22 cellular contexts compared by ENCODE assay signal in the genomic region with DNA sequence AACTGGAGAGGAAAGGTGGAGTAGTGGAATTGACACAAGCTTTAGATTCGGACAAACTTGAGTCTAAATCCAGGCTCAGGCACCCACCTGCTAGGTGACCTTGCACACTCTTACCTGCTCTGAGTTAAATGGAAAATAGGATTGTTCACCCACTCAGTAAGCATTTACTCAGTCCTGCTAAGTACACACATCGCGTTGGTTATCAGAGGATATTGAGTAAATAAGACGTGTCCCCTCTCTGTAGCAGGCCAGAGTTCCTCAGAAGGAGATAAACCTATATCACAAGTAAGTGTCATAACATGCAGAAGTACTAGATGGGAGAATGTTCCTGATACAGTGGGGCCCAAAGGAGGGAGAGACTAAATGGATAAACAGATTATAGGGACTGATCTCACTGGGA.
DNase-seq lines count a peak whose midpoint lies in the region; ATAC-seq and TF ChIP-seq lines count a peak whose summit lies in the region.
"Had no signal": no experiment of that assay in that cellular context is flagged by ENCODE, and none has a peak within 500 bp of the region (broad histone marks: within the 10 kb centered on the region; RNA-seq: fewer than 3 reads in every experiment).

No MANE protein-coding gene starts in this region.

- H3K4me1 ChIP-seq in gastroesophageal sphincter (peaks cover 0 to 38% (median 13%) of the 10 kb centered on the region in 3 donors), uterus (peaks cover 0 to 5% of the 10 kb centered on the region in 2 donors)
- H3K4me1 ChIP-seq: foreskin keratinocyte had no signal

- H3K4me3 ChIP-seq in WERI-Rb-1 (ENCODE audit: low read depth, low read length) (no peak overlapping the region), gastroesophageal sphincter (no peak overlapping the region), uterus (no peak overlapping the region)
- H3K4me3 ChIP-seq: colonic mucosa, K562, SK-N-MC, skin epidermis had no signal

- TF ChIP-seq POLR2A in gastroesophageal sphincter (IDR thresholded peaks at IDR 0.05) = no peak
- no peak for TF ChIP-seq POLR2A in uterus (IDR thresholded peaks at IDR 0.05)

- no peaks in the 10 kb centered on the region for H3K36me3 ChIP-seq in WERI-Rb-1
- H3K36me3 ChIP-seq in gastroesophageal sphincter = no peaks in the 10 kb centered on the region
- H3K36me3 ChIP-seq in uterus = no peaks in the 10 kb centered on the region
- H3K36me3 ChIP-seq: colonic mucosa had no signal

- H3K9me3 ChIP-seq in WERI-Rb-1 (ENCODE audit: severe bottlenecking) (peaks cover 8% of the 10 kb centered on the region), gastroesophageal sphincter (no peaks in the 10 kb centered on the region), uterus (no peaks in the 10 kb centered on the region)
- H3K9me3 ChIP-seq: colonic mucosa had no signal

- H3K27me3 ChIP-seq in WERI-Rb-1 (ENCODE audit: insufficient read depth, low read depth, severe bottlenecking) = no peaks in the 10 kb centered on the region
- H3K27me3 ChIP-seq in gastroesophageal sphincter = peaks cover 4% of the 10 kb centered on the region
- H3K27me3 ChIP-seq in uterus = no peaks in the 10 kb centered on the region
- H3K27me3 ChIP-seq: colonic mucosa had no signal

- H3K4me1 Mint-ChIP-seq in activated CD4-positive, alpha-beta T cell treated with anti-CD3 and anti-CD28 coated beads, Interleukin-2, amount 10 ng/mL, durations not matched to agents 24 days and 14 days = peaks cover 29% of the 10 kb centered on the region
- H3K4me1 Mint-ChIP-seq in activated CD4-positive, alpha-beta T cell treated with anti-CD3 and anti-CD28 coated beads, Interleukin-2, amount 10 ng/mL, durations not matched to agents 7 days and 5 days = peaks cover 11% of the 10 kb centered on the region

- TF ChIP-seq CTCF in WERI-Rb-1 (IDR thresholded peaks at IDR 0.05; ENCODE audit: low read depth, low read length) (no peak), gastroesophageal sphincter (IDR thresholded peaks at IDR 0.05) (no peak), uterus (IDR thresholded peaks at IDR 0.05) (no peak)

- no peak overlapping the region for H3K4me3 Mint-ChIP-seq in activated CD4-positive, alpha-beta T cell treated with anti-CD3 and anti-CD28 coated beads, Interleukin-2, amount 10 ng/mL, durations not matched to agents 24 days and 14 days
- H3K4me3 Mint-ChIP-seq in activated CD4-positive, alpha-beta T cell treated with anti-CD3 and anti-CD28 coated beads, Interleukin-2, amount 10 ng/mL, durations not matched to agents 7 days and 5 days = no peak overlapping the region
- H3K4me3 Mint-ChIP-seq: activated T-cell treated with anti-CD3 and anti-CD28 coated beads, Interleukin-2, amount 50 U/mL, for 72 hours; CD4-positive, CD25-positive, alpha-beta regulatory T cell; stimulated activated naive CD8-positive, alpha-beta T cell treated with anti-CD3 and anti-CD28 coated beads, Interleukin-15, Interleukin-2, amounts not matched to agents 100 ng/mL and 50 ng/mL, for 24 hours had no signal

- H3K27ac ChIP-seq in WERI-Rb-1 (peak overlapping the region; percentile 87), gastroesophageal sphincter (peak overlapping the region in 3 of 4 donors; percentile 73 to 82 (median 74)), uterus (peak overlapping the region; percentile 77 to 92)
- H3K27ac ChIP-seq: colonic mucosa, foreskin keratinocyte, SK-N-MC had no signal

- no peaks in the 10 kb centered on the region for H3K9me3 Mint-ChIP-seq in activated CD4-positive, alpha-beta T cell treated with anti-CD3 and anti-CD28 coated beads, Interleukin-2, amount 10 ng/mL, durations not matched to agents 24 days and 14 days
- no peaks in the 10 kb centered on the region for H3K9me3 Mint-ChIP-seq in activated CD4-positive, alpha-beta T cell treated with anti-CD3 and anti-CD28 coated beads, Interleukin-2, amount 10 ng/mL, durations not matched to agents 7 days and 5 days
- H3K9me3 Mint-ChIP-seq: activated T-cell treated with anti-CD3 and anti-CD28 coated beads, Interleukin-2, amount 50 U/mL, for 72 hours; stimulated activated naive CD8-positive, alpha-beta T cell treated with anti-CD3 and anti-CD28 coated beads, Interleukin-15, Interleukin-2, amounts not matched to agents 100 ng/mL and 50 ng/mL, for 24 hours had no signal

- intact Hi-C loops in activated CD4-positive, alpha-beta T cell treated with anti-CD3 and anti-CD28 coated beads, Interleukin-2, amount 10 ng/mL, durations not matched to agents 24 days and 14 days (cut with micrococcal nuclease) = loop anchor here (5.0 kb wide), 1 partner anchor 101 kb away; no protein-coding TSS in a partner anchor
- intact Hi-C loops in uterus (cut with DNase I; ENCODE audit: low total_unique reads) = no loop called here

- WGBS in gastroesophageal sphincter (ENCODE audit: low coverage in 1 of 2), 2 donors = 90 to 100% methylated on average over 3 to 4 of the region's 4 CpGs

- POLR2A ChIA-PET in activated CD4-positive, alpha-beta T cell treated with anti-CD3 and anti-CD28 coated beads, Interleukin-2, amount 10 ng/mL, durations not matched to agents 7 days and 5 days (lab: Charles Lee) = no interaction called here

- no peaks in the 10 kb centered on the region for H3K36me3 Mint-ChIP-seq in activated CD4-positive, alpha-beta T cell treated with anti-CD3 and anti-CD28 coated beads, Interleukin-2, amount 10 ng/mL, durations not matched to agents 24 days and 14 days (ENCODE audit: low read depth)
- H3K36me3 Mint-ChIP-seq in activated CD4-positive, alpha-beta T cell treated with anti-CD3 and anti-CD28 coated beads, Interleukin-2, amount 10 ng/mL, durations not matched to agents 7 days and 5 days (ENCODE audit: low read depth) = no peaks in the 10 kb centered on the region
- H3K36me3 Mint-ChIP-seq: CD4-positive, CD25-positive, alpha-beta regulatory T cell had no signal

- H3K27ac Mint-ChIP-seq in activated CD4-positive, alpha-beta T cell treated with anti-CD3 and anti-CD28 coated beads, Interleukin-2, amount 10 ng/mL, durations not matched to agents 24 days and 14 days = peak overlapping the region; percentile 76
- H3K27ac Mint-ChIP-seq in activated CD4-positive, alpha-beta T cell treated with anti-CD3 and anti-CD28 coated beads, Interleukin-2, amount 10 ng/mL, durations not matched to agents 7 days and 5 days = no peak overlapping the region
- H3K27ac Mint-ChIP-seq: activated naive CD4-positive, alpha-beta T cell treated with anti-CD3 and anti-CD28 coated beads, Interleukin-2, amount 50 U/mL, for 72 hours; activated T-cell treated with anti-CD3 and anti-CD28 coated beads, Interleukin-2, amount 50 U/mL, for 72 hours; CD4-positive, CD25-positive, alpha-beta regulatory T cell; naive B cell; stimulated activated naive CD8-positive, alpha-beta T cell treated with anti-CD3 and anti-CD28 coated beads, Interleukin-15, Interleukin-2, amounts not matched to agents 100 ng/mL and 50 ng/mL, for 24 hours had no signal

- ATAC-seq in gastroesophageal sphincter (no peak), GM18909 (IDR thresholded peaks at IDR 0.05; ENCODE audit: poor library complexity, unreplicated experiment) (no peak), GM19467 (IDR thresholded peaks at IDR 0.05; ENCODE audit: unreplicated experiment) (no peak), HG02588 (IDR thresholded peaks at IDR 0.05; ENCODE audit: unreplicated experiment) (no peak)
- ATAC-seq: activated naive CD4-positive, alpha-beta T cell treated with anti-CD3 and anti-CD28 coated beads, Interleukin-2, amount 50 U/mL, for 72 hours; activated T-cell treated with anti-CD3 and anti-CD28 coated beads, Interleukin-2, amount 50 U/mL, for 72 hours; foreskin keratinocyte; K562 had no signal

- TF ChIP-seq EP300 in gastroesophageal sphincter (IDR thresholded peaks at IDR 0.05) = no peak

- H3K27me3 Mint-ChIP-seq in activated CD4-positive, alpha-beta T cell treated with anti-CD3 and anti-CD28 coated beads, Interleukin-2, amount 10 ng/mL, durations not matched to agents 24 days and 14 days = peaks cover 2% of the 10 kb centered on the region
- H3K27me3 Mint-ChIP-seq in activated CD4-positive, alpha-beta T cell treated with anti-CD3 and anti-CD28 coated beads, Interleukin-2, amount 10 ng/mL, durations not matched to agents 7 days and 5 days = peaks cover 1% of the 10 kb centered on the region
- H3K27me3 Mint-ChIP-seq: CD4-positive, CD25-positive, alpha-beta regulatory T cell had no signal

- CTCF ChIA-PET in activated CD4-positive, alpha-beta T cell treated with anti-CD3 and anti-CD28 coated beads, Interleukin-2, amount 10 ng/mL, durations not matched to agents 7 days and 5 days (lab: Charles Lee) = interaction anchor here (1.2 kb wide), 1 partner anchor 294 kb away, joined by 3 read pairs; no protein-coding TSS in a partner anchor

- DNase-seq in activated CD4-positive, alpha-beta T cell treated with anti-CD3 and anti-CD28 coated beads, Interleukin-2, amount 10 ng/mL, durations not matched to agents 24 days and 14 days = no peak
- no peak for DNase-seq in activated CD4-positive, alpha-beta T cell treated with anti-CD3 and anti-CD28 coated beads, Interleukin-2, amount 10 ng/mL, durations not matched to agents 7 days and 5 days
- DNase-seq in WERI-Rb-1 (no peak), uterus (no peak)
- DNase-seq: activated CD8-positive, alpha-beta memory T cell treated with anti-CD3 and anti-CD28 coated beads for 24 hours; activated T-cell treated with anti-CD3 and anti-CD28 coated beads, Interleukin-2, amount 50 U/mL, for 72 hours; CD4-positive, CD25-positive, alpha-beta regulatory T cell; colonic mucosa; foreskin keratinocyte; MV-4-11; naive B cell; NCI-H526 treated with DMSO at 0.1 percent for 48 hours; stimulated activated CD4-positive, alpha-beta T cell treated with anti-CD3 and anti-CD28 coated beads, Interleukin-2, amount 100 ng/mL, for 48 hours had no signal
